ENCODE assay signal across 8 cellular contexts in the genomic region with DNA sequence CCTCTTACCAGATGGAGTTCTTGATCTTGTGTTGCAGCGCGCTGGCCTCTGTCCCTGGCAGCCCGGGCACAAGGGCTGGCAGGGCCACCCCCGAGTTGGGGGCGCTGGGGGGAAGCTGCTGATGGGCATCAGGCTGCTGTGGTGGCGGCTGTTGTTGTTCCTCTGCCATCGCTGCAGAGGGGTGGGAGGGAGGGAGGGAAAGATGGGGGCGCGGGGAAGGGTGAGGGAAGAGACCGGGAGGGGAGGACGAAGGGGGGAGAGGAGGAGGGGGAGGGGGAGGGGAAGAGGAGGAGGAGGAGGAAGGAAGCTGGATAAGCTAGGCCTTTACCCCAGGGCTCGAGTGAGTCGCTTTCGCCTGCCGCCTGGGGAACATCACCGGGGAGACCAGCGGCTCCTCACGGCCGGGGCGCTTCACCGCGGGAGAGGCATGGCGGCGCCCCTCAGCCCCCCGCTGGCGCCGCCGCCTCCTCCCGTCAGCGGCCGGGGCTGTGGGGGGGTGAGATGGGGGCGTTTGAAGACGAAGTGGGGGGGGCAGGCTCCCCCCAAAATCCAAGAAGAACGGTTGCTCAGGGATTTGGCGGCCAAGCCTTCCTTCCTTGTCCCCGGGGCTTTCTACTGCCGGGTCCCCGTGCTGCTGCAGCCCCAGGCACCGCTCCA. TPM values are rescaled to one million over a fixed set of nuclear protein-coding genes. Genes with fewer than 3 reads are reported as not detected.
DNase-seq lines count a peak whose midpoint lies in the region; ATAC-seq lines count a peak whose summit lies in the region.

No MANE protein-coding gene starts in this region.

- no peaks in the 10 kb centered on the region for H3K36me3 ChIP-seq in mucosa of rectum (ENCODE audit: control insufficient read depth in 2 of 2, insufficient read depth in 2 of 2, low read length in 2 of 2)

- H3K27ac Mint-ChIP-seq in stimulated activated naive B cell treated with anti-CD40 and anti-IgM and Interleukin-4, amounts not matched to agents 10 μg/mL and 1 μg/mL and 100 μg/mL, for 72 hours, result peak overlapping the region; percentile 86

- peak overlapping the region; percentile 69 to 75 for H3K27ac ChIP-seq in mucosa of rectum (ENCODE audit: low read depth in 2 of 2, low read length in 2 of 2)

- H3K9me3 ChIP-seq in mucosa of rectum (ENCODE audit: control insufficient read depth in 2 of 2, low read length in 2 of 2), result no peaks in the 10 kb centered on the region

- peaks cover 10 to 27% of the 10 kb centered on the region in 2 donors for H3K4me1 ChIP-seq in mucosa of rectum (ENCODE audit: control insufficient read depth in 2 of 2, insufficient read depth in 2 of 2, low read length in 2 of 2)

- peaks cover 17 to 29% of the 10 kb centered on the region in 2 donors for H3K4me1 Mint-ChIP-seq in stimulated activated naive B cell treated with anti-CD40 and anti-IgM and Interleukin-4, amounts not matched to agents 10 μg/mL and 1 μg/mL and 100 μg/mL, for 72 hours

- H3K27me3 Mint-ChIP-seq in stimulated activated naive B cell treated with anti-CD40 and anti-IgM and Interleukin-4, amounts not matched to agents 10 μg/mL and 1 μg/mL and 100 μg/mL, for 72 hours, result no peaks in the 10 kb centered on the region

- H3K4me3 ChIP-seq in mucosa of rectum (ENCODE audit: low read length in 2 of 2), result peak overlapping the region; percentile 59 to 75

- no peaks in the 10 kb centered on the region for H3K27me3 ChIP-seq in mucosa of rectum (ENCODE audit: control insufficient read depth in 2 of 2, insufficient read depth in 2 of 2, low read length in 2 of 2)

- H3K36me3 Mint-ChIP-seq in stimulated activated naive B cell treated with anti-CD40 and anti-IgM and Interleukin-4, amounts not matched to agents 10 μg/mL and 1 μg/mL and 100 μg/mL, for 72 hours, result peaks cover 1 to 4% of the 10 kb centered on the region in 2 donors

- ATAC-seq in HG02623 (IDR thresholded peaks at IDR 0.05; ENCODE audit: unreplicated experiment) (peak; percentile 16), esophagus mucosa (peak; percentile 6)
- ATAC-seq in stimulated activated naive B cell treated with anti-CD40 and anti-IgM and Interleukin-4, amounts not matched to agents 10 μg/mL and 1 μg/mL and 100 μg/mL, for 72 hours (replicated peaks), result peak; percentile 19 to 32

- H3K9me3 Mint-ChIP-seq in stimulated activated naive B cell treated with anti-CD40 and anti-IgM and Interleukin-4, amounts not matched to agents 10 μg/mL and 1 μg/mL and 100 μg/mL, for 72 hours, result no peaks in the 10 kb centered on the region

- DNase-seq in EL, result peak; percentile 52
- DNase-seq in NCI-H524 (lab: John Stamatoyannopoulos, UW), result peak; percentile 87 to 91
- DNase-seq in activated CD8-positive, alpha-beta memory T cell treated with anti-CD3 and anti-CD28 coated beads for 48 hours (ENCODE audit: low read depth in 2 of 3, low spot score in 2 of 3), result peak; percentile 14 to 25 (median 18)
- peak; percentile 4 for DNase-seq in stimulated activated naive B cell treated with anti-CD40 and anti-IgM and Interleukin-4, amounts not matched to agents 10 μg/mL and 1 μg/mL and 100 μg/mL, for 72 hours
- DNase-seq in DMS153 treated with DMSO at 0.1 percent for 48 hours (lab: John Stamatoyannopoulos, UW; ENCODE audit: unreplicated experiment), result no peak

- peak overlapping the region; percentile 90 to 94 for H3K4me3 Mint-ChIP-seq in stimulated activated naive B cell treated with anti-CD40 and anti-IgM and Interleukin-4, amounts not matched to agents 10 μg/mL and 1 μg/mL and 100 μg/mL, for 72 hours

- peak overlapping the region; percentile 60 to 81 for H3K9ac ChIP-seq in mucosa of rectum (ENCODE audit: low read depth in 1 of 2, low read length in 2 of 2)

RNA-seq across cellular contexts. Expression of gene RFX7, which starts 0.4 kb away (rescaled TPM):
- 15.1 TPM for total RNA-seq in esophagus mucosa
